Comparison of ENCODE assay signal across 11 cellular contexts in the genomic region with DNA sequence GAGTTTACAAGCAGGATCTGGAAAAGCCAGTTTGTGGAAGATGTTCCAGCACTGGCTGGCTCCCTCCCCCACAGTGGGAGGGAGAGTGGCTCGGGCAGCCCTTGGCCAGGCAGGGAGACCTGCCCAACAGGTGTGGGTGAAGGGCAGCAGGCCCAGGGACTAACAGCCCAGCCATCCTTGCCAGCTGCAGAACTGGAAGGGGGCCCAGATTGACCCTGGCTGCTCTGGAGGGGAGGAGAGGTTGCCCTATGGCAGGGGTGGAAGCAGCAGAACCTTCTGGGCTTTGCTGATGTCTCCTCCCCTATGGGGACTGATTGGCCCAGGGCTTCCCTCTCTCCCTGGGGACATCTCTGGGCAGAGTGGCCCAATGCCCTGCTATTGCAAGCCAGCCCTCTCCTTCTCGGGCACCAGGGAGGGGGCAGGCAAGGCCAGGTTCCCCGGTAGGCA. TPM values are rescaled to one million over a fixed set of nuclear protein-coding genes. Genes with fewer than 3 reads are reported as not detected.
DNase-seq lines count a peak whose midpoint lies in the region; ATAC-seq and TF ChIP-seq lines count a peak whose summit lies in the region.
"Had no signal": no experiment of that assay in that cellular context is flagged by ENCODE, and none has a peak within 500 bp of the region (broad histone marks: within the 10 kb centered on the region; RNA-seq: fewer than 3 reads in every experiment).

No MANE protein-coding gene starts in this region.

- peak overlapping the region; percentile 69 for H3K27ac ChIP-seq in lower lobe of right lung
- peak overlapping the region; percentile 76 for H3K27ac ChIP-seq in upper lobe of right lung
- H3K27ac ChIP-seq in MM.1S (ENCODE audit: low read length), result no peak overlapping the region

- no peak overlapping the region for H3K9ac ChIP-seq in MM.1S (ENCODE audit: low read length)

- H3K36me3 ChIP-seq in lower lobe of right lung, result no peaks in the 10 kb centered on the region
- no peaks in the 10 kb centered on the region for H3K36me3 ChIP-seq in upper lobe of right lung
- H3K36me3 ChIP-seq in MM.1S (replicated peaks; ENCODE audit: insufficient read depth, low read length), result no peaks in the 10 kb centered on the region

- no peaks in the 10 kb centered on the region for H3K9me2 ChIP-seq in MM.1S (replicated peaks; ENCODE audit: insufficient read depth, low read length)

- H3F3A ChIP-seq in MM.1S (ENCODE audit: insufficient read depth, low read length), result no peaks in the 10 kb centered on the region

- in situ Hi-C loops in T47D (cut with HindIII; ENCODE audit: low pct_unique_long_range_greater_than_20kb, low sequenced_read_pairs), result no loop called here

- no peak overlapping the region for H3K4me2 ChIP-seq in MM.1S (ENCODE audit: low read depth, low read length)

- no peak overlapping the region for H2AFZ ChIP-seq in MM.1S (ENCODE audit: low read length)

- H3K27me3 ChIP-seq in lower lobe of right lung (ENCODE audit: low read depth) (no peaks in the 10 kb centered on the region), upper lobe of right lung (no peaks in the 10 kb centered on the region), MM.1S (replicated peaks; ENCODE audit: insufficient read depth, low read length) (no peaks in the 10 kb centered on the region)

- intact Hi-C loops in lower lobe of right lung (cut with DNase I) (no loop called here), upper lobe of right lung (cut with DNase I) (no loop called here)

- H3K4me1 ChIP-seq in lower lobe of right lung (peaks cover 63% of the 10 kb centered on the region), upper lobe of right lung (peaks cover 42% of the 10 kb centered on the region), MM.1S (ENCODE audit: low read length) (0 out of 2 replicates have a peak, but pooled peaks cover 6% of the 10 kb centered on the region)

- no peaks in the 10 kb centered on the region for H4K20me1 ChIP-seq in MM.1S (ENCODE audit: insufficient read depth, low read length)

- DNase-seq in NOMO-1 treated with DMSO at 0.1 percent for 48 hours (lab: John Stamatoyannopoulos, UW; ENCODE audit: unreplicated experiment) (peak; percentile 16), NOMO-1 treated with dmso at 0.1 percent for 144 hours (lab: John Stamatoyannopoulos, UW; ENCODE audit: unreplicated experiment) (no peak), T47D (ENCODE audit: low read depth in 1 of 2, low spot score in 1 of 2) (peak; percentile 81 to 97), lower lobe of right lung (peak; percentile 89), upper lobe of right lung (peak; percentile 93), NCI-H1694 (lab: John Stamatoyannopoulos, UW) (no peak), MM.1S (no peak)
- DNase-seq: activated CD4-positive, alpha-beta T cell treated with anti-CD3 and anti-CD28 coated beads for 4 hours; GOT3; stimulated activated naive B cell treated with anti-CD40 and anti-IgM and Interleukin-4, amounts not matched to agents 10 μg/mL and 1 μg/mL and 100 μg/mL, for 72 hours had no signal

- no peak overlapping the region for H3K4me3 ChIP-seq in lower lobe of right lung
- no peak overlapping the region for H3K4me3 ChIP-seq in upper lobe of right lung
- no peak overlapping the region for H3K4me3 ChIP-seq in MM.1S (ENCODE audit: low read length)

- H3K79me2 ChIP-seq in MM.1S (ENCODE audit: low read length), result no peaks in the 10 kb centered on the region

- TF ChIP-seq CTCF in lower lobe of right lung (IDR thresholded peaks at IDR 0.05), result no peak
- TF ChIP-seq CTCF in upper lobe of right lung (IDR thresholded peaks at IDR 0.05), result no peak
- no peak for TF ChIP-seq CTCF in MM.1S (IDR thresholded peaks at IDR 0.05; ENCODE audit: low read length)

- ATAC-seq in lower lobe of right lung, result peak; percentile 89 to 93
- peak; percentile 90 for ATAC-seq in upper lobe of right lung
- ATAC-seq in HG02981 (IDR thresholded peaks at IDR 0.05; ENCODE audit: unreplicated experiment), result no peak
- ATAC-seq: stimulated activated naive B cell treated with anti-CD40 and anti-IgM and Interleukin-4, amounts not matched to agents 10 μg/mL and 1 μg/mL and 100 μg/mL, for 72 hours had no signal

- H3K9me3 ChIP-seq in lower lobe of right lung (no peaks in the 10 kb centered on the region), upper lobe of right lung (no peaks in the 10 kb centered on the region), MM.1S (replicated peaks; ENCODE audit: insufficient read depth, low read length) (no peaks in the 10 kb centered on the region)

RNA-seq across cellular contexts. Expression of gene IRF2BPL, which starts 20.5 kb away (rescaled TPM):
- total RNA-seq in lower lobe of right lung (44.3 TPM), upper lobe of right lung (50.6 TPM)

Comparison
In these comparisons a context has a peak if more than half of its experiments do, and no peak if none do; other contexts are left out.
1. DNase-seq: peak in NOMO-1 treated with DMSO at 0.1 percent for 48 hours (single experiment), T47D (2 of 2), lower lobe of right lung (single experiment) and upper lobe of right lung (single experiment); none in NOMO-1 treated with dmso at 0.1 percent for 144 hours (single experiment), NCI-H1694 (single experiment) and MM.1S (single experiment).